In the genomic region with DNA sequence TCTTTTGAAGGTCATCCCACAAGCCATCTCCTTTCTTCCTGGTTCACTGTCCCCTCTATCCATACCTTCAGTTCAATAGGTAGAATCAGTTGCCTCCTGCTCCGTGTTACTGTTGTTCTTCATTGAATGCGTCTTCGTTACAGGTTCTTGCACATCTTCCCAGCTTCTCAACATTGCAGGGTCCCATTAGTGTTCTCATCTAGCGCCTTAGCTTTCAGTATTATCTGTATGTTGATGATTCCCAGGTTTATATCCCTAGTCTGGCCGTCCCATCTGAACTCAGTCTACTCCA, we compare ENCODE assay signal across 13 cellular contexts. TPM values are rescaled to one million over a fixed set of nuclear protein-coding genes. Genes with fewer than 3 reads are reported as not detected.
DNase-seq lines count a peak whose midpoint lies in the region; ATAC-seq, FAIRE-seq and TF ChIP-seq lines count a peak whose summit lies in the region.
"Had no signal": no experiment of that assay in that cellular context is flagged by ENCODE, and none has a peak within 500 bp of the region (broad histone marks: within the 10 kb centered on the region; RNA-seq: fewer than 3 reads in every experiment).

No MANE protein-coding gene starts in this region.

- H3K27ac ChIP-seq in HepG2 (ENCODE audit: extremely low read length, insufficient read depth, low read length) (no peak overlapping the region), right lobe of liver (no peak overlapping the region), iPS-18a (ENCODE audit: low read length) (no peak overlapping the region)
- H3K27ac ChIP-seq: HL-60, vagina, WERI-Rb-1 had no signal

- TF ChIP-seq POLR2A in HepG2 (IDR thresholded peaks at IDR 0.05; ENCODE audit: insufficient read depth in 1 of 2, low read depth in 2 of 2, low read length in 2 of 2) (no peak), right lobe of liver (IDR thresholded peaks at IDR 0.05) (no peak)

- H3K9ac ChIP-seq in HepG2 (ENCODE audit: insufficient read depth, low read depth, low read length) (peak overlapping the region; percentile 97), iPS-18a (ENCODE audit: low read length) (no peak overlapping the region)

- CTCF ChIA-PET in HepG2 (lab: Yijun Ruan, JAX; ENCODE audit: low intra/inter-chr PET ratio, low total read pairs) = no interaction called here

- H3K4me1 ChIP-seq in HepG2 (ENCODE audit: insufficient read depth, low read length) = peaks cover 61% of the 10 kb centered on the region
- H3K4me1 ChIP-seq in right lobe of liver = peaks cover 0 to 13% (median 0%) of the 10 kb centered on the region in 4 donors
- H3K4me1 ChIP-seq in iPS-18a (ENCODE audit: control insufficient read depth, low read depth, low read length) = peaks cover 6% of the 10 kb centered on the region

- peaks cover 43% of the 10 kb centered on the region for H4K20me1 ChIP-seq in HepG2 (ENCODE audit: insufficient read depth, low read length)

- DNase-seq in HepG2 (ENCODE audit: low spot score) = no peak
- no peak for DNase-seq in right lobe of liver
- DNase-seq in midbrain (lab: John Stamatoyannopoulos, UW) = no peak
- DNase-seq in NCI-H774 (lab: John Stamatoyannopoulos, UW) = no peak
- no peak for DNase-seq in hypothalamus (lab: John Stamatoyannopoulos, UW)
- DNase-seq: NCI-H1694 treated with DMSO at 0.1 percent for 48 hours, posterior cingulate gyrus, WERI-Rb-1 had no signal

- H2AFZ ChIP-seq in HepG2 (ENCODE audit: low read length) = no peak overlapping the region

- no peak for FAIRE-seq in HepG2 (lab: Jason Lieb, UNC)

- intact Hi-C loops in HepG2 (cut with micrococcal nuclease; ENCODE audit: unreplicated experiment) (loop anchor here (5.0 kb wide), 2 partner anchors 68 to 1578 kb away; a partner anchor contains a TSS), right lobe of liver (cut with DNase I) (no loop called here)

- H3K79me2 ChIP-seq in HepG2 (ENCODE audit: insufficient read depth, low read length) = peaks cover 71% of the 10 kb centered on the region

- 94% methylated on average over 5 of the region's 5 CpGs for WGBS in HepG2 (ENCODE audit: low lambda C conversion rate)
- 92% methylated on average over 5 of the region's 5 CpGs for WGBS in right lobe of liver (ENCODE audit: insufficient coverage, low coverage, low lambda C conversion rate, missing lambda C conversion rate)

- H3K36me3 ChIP-seq in HepG2 (replicated peaks in 1 of 2; ENCODE audit: control insufficient read depth in 1 of 2, insufficient read depth in 2 of 2, low read length in 2 of 2) = peaks cover 1 to 9% of the 10 kb centered on the region in 2 experiments; a peak in 3 of 5 replicates
- H3K36me3 ChIP-seq in right lobe of liver = peaks cover 0 to 4% (median 0%) of the 10 kb centered on the region in 4 donors
- H3K36me3 ChIP-seq in iPS-18a (ENCODE audit: control insufficient read depth, low read depth, low read length) = peaks cover 3% of the 10 kb centered on the region
- H3K36me3 ChIP-seq: vagina had no signal

- peak overlapping the region; percentile 92 for H3K4me2 ChIP-seq in HepG2 (ENCODE audit: low read depth, low read length)

- H3K9me3 ChIP-seq in HepG2 (ENCODE audit: low read length) (no peaks in the 10 kb centered on the region), right lobe of liver (no peaks in the 10 kb centered on the region), iPS-18a (ENCODE audit: control insufficient read depth, low read depth, low read length) (no peaks in the 10 kb centered on the region)
- H3K9me3 ChIP-seq: vagina had no signal

- in situ Hi-C loops in HepG2 (cut with HindIII; ENCODE audit: extremely low pct_ligation_motif_present, low pct_unique_long_range_greater_than_20kb) = no loop called here

- H3K4me3 ChIP-seq in HepG2 (replicated peaks in 1 of 3; ENCODE audit: insufficient read depth in 1 of 3, low read depth in 2 of 3, low read length in 3 of 3) (peak overlapping the region; percentile 92 to 96 (median 94); a peak in 5 of 6 replicates), right lobe of liver (no peak overlapping the region), WI38 (ENCODE audit: low read depth, low read length) (peak overlapping the region; percentile 98; the same call in 1 of the 2 replicates), iPS-18a (ENCODE audit: low read length) (peak overlapping the region; percentile 98)

- ATAC-seq in HepG2 (no peak), right lobe of liver (no peak), GM19397 (IDR thresholded peaks at IDR 0.05; ENCODE audit: unreplicated experiment) (no peak)

- TF ChIP-seq RAD21 in HepG2 (CRISPR knock-in tag; IDR thresholded peaks at IDR 0.05) = no peak

- TF ChIP-seq EP300 in HepG2 (IDR thresholded peaks at IDR 0.05; ENCODE audit: low read depth in 2 of 2, low read length in 2 of 2) (no peak), HepG2 (CRISPR knock-in tag; IDR thresholded peaks at IDR 0.05; ENCODE audit: borderline replicate concordance) (no peak)

- BruUV-seq in HepG2 (replicated peaks; lab: Mats Ljungman, UMichigan) = no TSS peak

- TF ChIP-seq CTCF in HepG2 (CRISPR knock-in tag; IDR thresholded peaks at IDR 0.05) (no peak), right lobe of liver (IDR thresholded peaks at IDR 0.05) (no peak), WI38 (IDR thresholded peaks at IDR 0.05; ENCODE audit: low read depth, low read length) (no peak)

- H3K27me3 ChIP-seq in HepG2 (ENCODE audit: control insufficient read depth in 1 of 2, insufficient read depth in 2 of 2, low read length in 2 of 2) (peaks cover 0 to 4% of the 10 kb centered on the region in 2 experiments; a peak in 2 of 5 replicates), right lobe of liver (no peaks in the 10 kb centered on the region), iPS-18a (ENCODE audit: control insufficient read depth, insufficient read depth, low read length) (no peaks in the 10 kb centered on the region)
- H3K27me3 ChIP-seq: vagina had no signal

- POLR2A ChIA-PET in HepG2 (lab: Yijun Ruan, JAX) = no interaction called here

TF ChIP-seq in HepG2, 621 proteins besides CTCF, POLR2A, EP300 and RAD21 (continues in another document):
- TF ChIP-seq, protein P1, sequence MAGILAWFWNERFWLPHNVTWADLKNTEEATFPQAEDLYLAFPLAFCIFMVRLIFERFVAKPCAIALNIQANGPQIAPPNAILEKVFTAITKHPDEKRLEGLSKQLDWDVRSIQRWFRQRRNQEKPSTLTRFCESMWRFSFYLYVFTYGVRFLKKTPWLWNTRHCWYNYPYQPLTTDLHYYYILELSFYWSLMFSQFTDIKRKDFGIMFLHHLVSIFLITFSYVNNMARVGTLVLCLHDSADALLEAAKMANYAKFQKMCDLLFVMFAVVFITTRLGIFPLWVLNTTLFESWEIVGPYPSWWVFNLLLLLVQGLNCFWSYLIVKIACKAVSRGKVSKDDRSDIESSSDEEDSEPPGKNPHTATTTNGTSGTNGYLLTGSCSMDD (CRISPR knock-in tag; IDR thresholded peaks at IDR 0.05) = no peak
- no peak for TF ChIP-seq ZKSCAN8 (CRISPR knock-in tag; IDR thresholded peaks at IDR 0.05; ENCODE audit: borderline replicate concordance)
- TF ChIP-seq, protein P2, sequence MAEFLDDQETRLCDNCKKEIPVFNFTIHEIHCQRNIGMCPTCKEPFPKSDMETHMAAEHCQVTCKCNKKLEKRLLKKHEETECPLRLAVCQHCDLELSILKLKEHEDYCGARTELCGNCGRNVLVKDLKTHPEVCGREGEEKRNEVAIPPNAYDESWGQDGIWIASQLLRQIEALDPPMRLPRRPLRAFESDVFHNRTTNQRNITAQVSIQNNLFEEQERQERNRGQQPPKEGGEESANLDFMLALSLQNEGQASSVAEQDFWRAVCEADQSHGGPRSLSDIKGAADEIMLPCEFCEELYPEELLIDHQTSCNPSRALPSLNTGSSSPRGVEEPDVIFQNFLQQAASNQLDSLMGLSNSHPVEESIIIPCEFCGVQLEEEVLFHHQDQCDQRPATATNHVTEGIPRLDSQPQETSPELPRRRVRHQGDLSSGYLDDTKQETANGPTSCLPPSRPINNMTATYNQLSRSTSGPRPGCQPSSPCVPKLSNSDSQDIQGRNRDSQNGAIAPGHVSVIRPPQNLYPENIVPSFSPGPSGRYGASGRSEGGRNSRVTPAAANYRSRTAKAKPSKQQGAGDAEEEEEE (CRISPR knock-in tag; IDR thresholded peaks at IDR 0.05; ENCODE audit: borderline replicate concordance) = no peak

RNA-seq across cellular contexts. Expression of a gene that starts 2.0 kb away (rescaled TPM):
- total RNA-seq in HepG2 (2016; rRNA removed; fragmentation: Illumina TruSeq; extraction: Trizol) (256 and 318 TPM in 2 replicates), right lobe of liver (10 to 100 TPM; 26.5 to 44.6 (median 34.8) TPM)
- total RNA-seq in HepG2 (2016; cell fraction: cytosol; rRNA removed; fragmentation: Illumina TruSeq; extraction: Trizol; ENCODE audit: low read depth) = 183 and 191 TPM in 2 replicates
- total RNA-seq in HepG2 (2016; cell fraction: insoluble cytoplasmic fraction; rRNA removed; fragmentation: Illumina TruSeq; extraction: Trizol) = 264 and 346 TPM in 2 replicates
- 220 and 248 TPM in 2 replicates for total RNA-seq in HepG2 (2016; cell fraction: membrane; rRNA removed; fragmentation: Illumina TruSeq; extraction: Trizol)
- total RNA-seq in HepG2 (2016; cell fraction: nucleus; rRNA removed; fragmentation: Illumina TruSeq; extraction: Trizol) = 294 and 317 TPM in 2 replicates
- 178 and 235 TPM in 2 replicates for polyA plus RNA-seq in HepG2 (2011; rRNA removed)
- 51.8 and 79.2 TPM in 2 replicates for polyA plus RNA-seq in HepG2 (2011; cell fraction: cytosol; rRNA removed)
- polyA plus RNA-seq in HepG2 (2011; cell fraction: nucleus; rRNA removed) = 111 and 127 TPM in 2 replicates
- polyA plus RNA-seq in HepG2 (2012) = 114 and 153 TPM in 2 replicates
- polyA plus RNA-seq in HepG2 (2016; cell fraction: cytosol; fragmentation: Illumina TruSeq; extraction: Trizol; ENCODE audit: low read depth) = 135 and 148 TPM in 2 replicates
- 293 and 325 TPM in 2 replicates for polyA plus RNA-seq in HepG2 (2016; cell fraction: insoluble cytoplasmic fraction; fragmentation: Illumina TruSeq; extraction: Trizol; ENCODE audit: low read depth)
- polyA plus RNA-seq in HepG2 (2016; cell fraction: membrane; fragmentation: Illumina TruSeq; extraction: Trizol; ENCODE audit: low read depth) = 190 and 203 TPM in 2 replicates
- 291 and 292 TPM in 2 replicates for polyA plus RNA-seq in HepG2 (2016; cell fraction: nucleus; fragmentation: Illumina TruSeq; extraction: Trizol; ENCODE audit: insufficient read depth, low read depth)
- polyA minus RNA-seq in HepG2 (2011; rRNA and poly(A)+ RNA removed; ENCODE audit: low replicate concordance) = 24.4 and 68.1 TPM in 2 replicates
- polyA minus RNA-seq in HepG2 (2011; cell fraction: cytosol; rRNA and poly(A)+ RNA removed) = 92.9 and 94.7 TPM in 2 replicates
- polyA minus RNA-seq in HepG2 (2011; cell fraction: nucleus; rRNA and poly(A)+ RNA removed) = 849 and 949 TPM in 2 replicates

Comparison
In these comparisons a context has a peak if more than half of its experiments do, and no peak if none do; other contexts are left out.
1. H3K4me3 ChIP-seq: peak in HepG2 (3 of 3), WI38 (single experiment) and iPS-18a (single experiment); none in right lobe of liver (0 of 3).